In the genomic region with DNA sequence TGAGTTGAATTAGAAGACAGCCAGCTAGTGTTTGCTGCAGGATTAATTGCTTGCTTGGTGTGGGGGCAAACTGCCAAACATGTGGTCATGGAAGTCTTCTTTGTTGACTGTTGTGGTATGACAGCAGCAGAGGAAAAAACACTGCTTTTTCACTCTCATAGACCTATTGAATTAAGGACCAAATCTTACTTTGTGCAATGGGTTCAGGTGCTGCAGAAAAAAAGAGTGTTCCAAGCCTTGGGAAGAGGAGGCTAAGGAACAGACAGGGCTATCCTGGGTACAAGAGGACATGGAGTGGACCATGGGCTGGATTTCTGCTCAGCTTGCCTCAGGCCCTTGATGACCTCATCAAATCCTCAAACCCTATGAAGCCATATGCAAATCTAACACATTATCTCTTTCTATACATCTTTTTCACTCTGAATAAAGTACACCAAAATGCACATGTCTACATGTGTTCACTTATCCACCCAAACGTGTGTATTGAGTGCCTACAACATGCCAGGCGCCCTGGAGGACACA, we compare ENCODE assay signal across 14 cellular contexts.
DNase-seq lines count a peak whose midpoint lies in the region; ATAC-seq and TF ChIP-seq lines count a peak whose summit lies in the region.
"Had no signal": no experiment of that assay in that cellular context is flagged by ENCODE, and none has a peak within 500 bp of the region (broad histone marks: within the 10 kb centered on the region; RNA-seq: fewer than 3 reads in every experiment).

No MANE protein-coding gene starts in this region.

- no peak for ATAC-seq in HG03097 (IDR thresholded peaks at IDR 0.05; ENCODE audit: low FRiP score, unreplicated experiment)
- ATAC-seq in activated CD4-positive, alpha-beta T cell treated with anti-CD3 and anti-CD28 coated beads for 36 hours, result no peak
- ATAC-seq: body of pancreas, left lobe of liver had no signal

- H3K9me3 Mint-ChIP-seq in activated CD4-positive, alpha-beta T cell treated with anti-CD3 and anti-CD28 coated beads for 36 hours (ENCODE audit: low read depth), result no peaks in the 10 kb centered on the region

- CTCF ChIA-PET in activated CD4-positive, alpha-beta T cell treated with anti-CD3 and anti-CD28 coated beads for 36 hours (lab: Charles Lee), result no interaction called here

- no peak for TF ChIP-seq CTCF in prostate gland (IDR thresholded peaks at IDR 0.05)

- no peak for TF ChIP-seq POLR2A in prostate gland (IDR thresholded peaks at IDR 0.05)

- H3K27ac Mint-ChIP-seq in activated CD4-positive, alpha-beta T cell treated with anti-CD3 and anti-CD28 coated beads for 36 hours, result no peak overlapping the region

- H3K27me3 Mint-ChIP-seq in activated CD4-positive, alpha-beta T cell treated with anti-CD3 and anti-CD28 coated beads for 36 hours, result no peaks in the 10 kb centered on the region

- H3K27me3 ChIP-seq in prostate gland (replicated peaks; ENCODE audit: insufficient read depth), result no peaks in the 10 kb centered on the region
- H3K27me3 ChIP-seq: body of pancreas, pancreas had no signal

- intact Hi-C loops in prostate gland (cut with DNase I), result no loop called here
- intact Hi-C loops in activated CD4-positive, alpha-beta T cell treated with anti-CD3 and anti-CD28 coated beads for 36 hours (cut with DNase I, micrococcal nuclease), result no loop called here

- H3K27ac ChIP-seq in prostate gland, result no peak overlapping the region
- H3K27ac ChIP-seq: body of pancreas, pancreas had no signal

- POLR2A ChIA-PET in activated CD4-positive, alpha-beta T cell treated with anti-CD3 and anti-CD28 coated beads for 36 hours (lab: Charles Lee), result no interaction called here

- 85% methylated on average over 2 of the region's 2 CpGs for WGBS in prostate gland

- no peak overlapping the region for H3K4me3 Mint-ChIP-seq in activated CD4-positive, alpha-beta T cell treated with anti-CD3 and anti-CD28 coated beads for 36 hours

- no peaks in the 10 kb centered on the region for H3K36me3 Mint-ChIP-seq in activated CD4-positive, alpha-beta T cell treated with anti-CD3 and anti-CD28 coated beads for 36 hours (ENCODE audit: low read depth)

- no peaks in the 10 kb centered on the region for H3K9me3 ChIP-seq in prostate gland
- H3K9me3 ChIP-seq: body of pancreas, pancreas had no signal

- H3K4me3 ChIP-seq in prostate gland, result no peak overlapping the region
- H3K4me3 ChIP-seq: body of pancreas, pancreas had no signal

- DNase-seq in NCI-H2107 treated with DMSO at 0.1 percent for 48 hours (lab: John Stamatoyannopoulos, UW; ENCODE audit: unreplicated experiment), result peak; percentile 42
- DNase-seq in NCI-H2107 (lab: John Stamatoyannopoulos, UW), result no peak
- DNase-seq in LHCN-M2 (ENCODE audit: low read depth), result peak; percentile 43
- DNase-seq in SK-MEL-5 (ENCODE audit: low read depth, low spot score), result peak; percentile 15
- peak; percentile 18 for DNase-seq in prostate gland (ENCODE audit: low spot score)
- DNase-seq in cortex of kidney (lab: John Stamatoyannopoulos, UW), result no peak
- DNase-seq in activated CD4-positive, alpha-beta T cell treated with anti-CD3 and anti-CD28 coated beads for 36 hours, result no peak
- DNase-seq: activated naive CD4-positive, alpha-beta T cell; body of pancreas; MM.1S; NCI-H524; pancreas had no signal

- H3K36me3 ChIP-seq in prostate gland, result no peaks in the 10 kb centered on the region
- H3K36me3 ChIP-seq: pancreas had no signal

- in situ Hi-C loops in SK-MEL-5 (cut with HindIII; ENCODE audit: low pct_unique_long_range_greater_than_20kb, low sequenced_read_pairs), result no loop called here

- H3K4me1 Mint-ChIP-seq in activated CD4-positive, alpha-beta T cell treated with anti-CD3 and anti-CD28 coated beads for 36 hours, result peaks cover 4% of the 10 kb centered on the region

- no peaks in the 10 kb centered on the region for H3K4me1 ChIP-seq in prostate gland (replicated peaks)
- H3K4me1 ChIP-seq: body of pancreas, pancreas had no signal

Comparison
In these comparisons a context has a peak if more than half of its experiments do, and no peak if none do; other contexts are left out.
1. DNase-seq: peak in NCI-H2107 treated with DMSO at 0.1 percent for 48 hours (single experiment), LHCN-M2 (single experiment), SK-MEL-5 (single experiment) and prostate gland (single experiment); none in NCI-H2107 (single experiment), cortex of kidney (single experiment) and activated CD4-positive, alpha-beta T cell treated with anti-CD3 and anti-CD28 coated beads for 36 hours (single experiment).